In genomic region chr6:31021705-31022531, GRCh38 we compare ENCODE assay signal across 15 cellular contexts. TPM values are rescaled to one million over a fixed set of nuclear protein-coding genes. Genes with fewer than 3 reads are reported as not detected.
"Had no signal": no experiment of that assay in that cellular context is flagged by ENCODE, and none has a peak within 500 bp of the region (broad histone marks: within the 10 kb centered on the region; RNA-seq: fewer than 3 reads in every experiment).

No MANE protein-coding gene starts in this region.

RNA-seq across cellular contexts. Expression of gene MUC22, which starts 11.6 kb away (rescaled TPM):
- total RNA-seq: naive thymus-derived CD4-positive, alpha-beta T cell; natural killer cell; omental fat pad; osteocyte; pancreas; pulmonary artery endothelial cell; right atrium auricular region; sciatic nerve; smooth muscle cell; spleen; thoracic aorta; thyroid gland; tibial nerve; ureter had no signal
- polyA plus RNA-seq: naive thymus-derived CD4-positive, alpha-beta T cell; neural cell; smooth muscle cell; spleen had no signal

RNA-seq across cellular contexts. Expression of gene MUC21, which starts 38.4 kb away (rescaled TPM):
- total RNA-seq: naive thymus-derived CD4-positive, alpha-beta T cell; natural killer cell; omental fat pad; osteocyte; pancreas; pulmonary artery endothelial cell; right atrium auricular region; smooth muscle cell; spleen; thoracic aorta; thyroid gland; tibial nerve; ureter had no signal
- polyA plus RNA-seq: naive thymus-derived CD4-positive, alpha-beta T cell; neural cell; smooth muscle cell had no signal
